Comparison of ENCODE assay signal across 17 cellular contexts in genomic region chr16:23907903-23908302, GRCh38.
DNase-seq lines count a peak whose midpoint lies in the region; ATAC-seq and TF ChIP-seq lines count a peak whose summit lies in the region.
"Had no signal": no experiment of that assay in that cellular context is flagged by ENCODE, and none has a peak within 500 bp of the region (broad histone marks: within the 10 kb centered on the region; RNA-seq: fewer than 3 reads in every experiment).

No MANE protein-coding gene starts in this region.

- H3K27me3 ChIP-seq in Panc1 (ENCODE audit: control insufficient read depth, insufficient read depth, low read length) (no peaks in the 10 kb centered on the region), stomach smooth muscle (ENCODE audit: control insufficient read depth in 1 of 2, insufficient read depth in 2 of 2, low read length in 2 of 2) (no peaks in the 10 kb centered on the region)
- H3K27me3 ChIP-seq: MG63, spleen, tibial nerve had no signal

- no peak overlapping the region for H3K9ac ChIP-seq in stomach smooth muscle (ENCODE audit: low read length in 2 of 2)

- H3K27me3 Mint-ChIP-seq in activated naive CD8-positive, alpha-beta T cell treated with anti-CD3 and anti-CD28 coated beads, Interleukin-2, amount 10 ng/mL, durations not matched to agents 7 days and 5 days: no peaks in the 10 kb centered on the region
- H3K27me3 Mint-ChIP-seq in activated naive CD8-positive, alpha-beta T cell treated with anti-CD3 and anti-CD28 coated beads for 36 hours: no peaks in the 10 kb centered on the region
- peaks cover 7% of the 10 kb centered on the region for H3K27me3 Mint-ChIP-seq in endothelial cell (ENCODE audit: unreplicated experiment)

- DNase-seq in activated naive CD8-positive, alpha-beta T cell treated with anti-CD3 and anti-CD28 coated beads, Interleukin-2, amount 10 ng/mL, durations not matched to agents 7 days and 5 days: no peak
- DNase-seq in activated naive CD8-positive, alpha-beta T cell treated with anti-CD3 and anti-CD28 coated beads for 36 hours: no peak
- no peak for DNase-seq in Panc1 (ENCODE audit: low read depth, low spot score)
- no peak for DNase-seq in endothelial cell (ENCODE audit: low spot score)
- DNase-seq: aorta, lower lobe of right lung, MG63, NCI-H187 treated with DMSO at 0.1 percent for 48 hours, NCI-H446 treated with DMSO at 0.1 percent for 48 hours, SHP77, spleen had no signal

- no peak for ATAC-seq in activated naive CD8-positive, alpha-beta T cell treated with anti-CD3 and anti-CD28 coated beads, Interleukin-2, amount 10 ng/mL, durations not matched to agents 7 days and 5 days (ENCODE audit: low read depth)
- no peak for ATAC-seq in Panc1
- ATAC-seq in HG03039 (IDR thresholded peaks at IDR 0.05; ENCODE audit: unreplicated experiment): no peak
- no peak for ATAC-seq in HG03565 (IDR thresholded peaks at IDR 0.05; ENCODE audit: unreplicated experiment)
- no peak for ATAC-seq in GM21576 (IDR thresholded peaks at IDR 0.05; ENCODE audit: unreplicated experiment)
- ATAC-seq: lower lobe of right lung had no signal

- peaks cover 32% of the 10 kb centered on the region for H3K36me3 Mint-ChIP-seq in activated naive CD8-positive, alpha-beta T cell treated with anti-CD3 and anti-CD28 coated beads, Interleukin-2, amount 10 ng/mL, durations not matched to agents 7 days and 5 days
- H3K36me3 Mint-ChIP-seq in activated naive CD8-positive, alpha-beta T cell treated with anti-CD3 and anti-CD28 coated beads for 36 hours: peaks cover 29% of the 10 kb centered on the region
- no peaks in the 10 kb centered on the region for H3K36me3 Mint-ChIP-seq in endothelial cell (ENCODE audit: low read depth, unreplicated experiment)

- peak overlapping the region; percentile 34 for H3K27ac Mint-ChIP-seq in activated naive CD8-positive, alpha-beta T cell treated with anti-CD3 and anti-CD28 coated beads, Interleukin-2, amount 10 ng/mL, durations not matched to agents 7 days and 5 days
- no peak overlapping the region for H3K27ac Mint-ChIP-seq in activated naive CD8-positive, alpha-beta T cell treated with anti-CD3 and anti-CD28 coated beads for 36 hours
- H3K27ac Mint-ChIP-seq in endothelial cell (ENCODE audit: unreplicated experiment): peak overlapping the region; percentile 45

- no peaks in the 10 kb centered on the region for H3K9me3 ChIP-seq in Panc1 (ENCODE audit: control insufficient read depth, insufficient read depth, low read depth, low read length)
- no peaks in the 10 kb centered on the region for H3K9me3 ChIP-seq in stomach smooth muscle (ENCODE audit: control insufficient read depth in 2 of 2, low read length in 2 of 2)
- H3K9me3 ChIP-seq: lower lobe of right lung, MG63, spleen, tibial nerve had no signal

- TF ChIP-seq CTCF in Panc1 (IDR thresholded peaks at IDR 0.05): no peak
- TF ChIP-seq CTCF in endothelial cell (IDR thresholded peaks at IDR 0.05; ENCODE audit: unreplicated experiment): no peak

- no peak overlapping the region for H3K4me3 Mint-ChIP-seq in activated naive CD8-positive, alpha-beta T cell treated with anti-CD3 and anti-CD28 coated beads, Interleukin-2, amount 10 ng/mL, durations not matched to agents 7 days and 5 days
- no peak overlapping the region for H3K4me3 Mint-ChIP-seq in activated naive CD8-positive, alpha-beta T cell treated with anti-CD3 and anti-CD28 coated beads for 36 hours
- H3K4me3 Mint-ChIP-seq in endothelial cell (ENCODE audit: unreplicated experiment): no peak overlapping the region

- H3K36me3 ChIP-seq in Panc1 (ENCODE audit: control insufficient read depth, insufficient read depth, low read length): no peaks in the 10 kb centered on the region
- H3K36me3 ChIP-seq in stomach smooth muscle (ENCODE audit: control insufficient read depth in 2 of 2, insufficient read depth in 2 of 2, low read length in 2 of 2): no peaks in the 10 kb centered on the region
- H3K36me3 ChIP-seq: lower lobe of right lung, MG63, tibial nerve had no signal

- CTCF ChIA-PET in Panc1 (lab: Charles Lee): no interaction called here

- H3K9me3 Mint-ChIP-seq in activated naive CD8-positive, alpha-beta T cell treated with anti-CD3 and anti-CD28 coated beads, Interleukin-2, amount 10 ng/mL, durations not matched to agents 7 days and 5 days: no peaks in the 10 kb centered on the region
- H3K9me3 Mint-ChIP-seq in activated naive CD8-positive, alpha-beta T cell treated with anti-CD3 and anti-CD28 coated beads for 36 hours: peaks cover 4% of the 10 kb centered on the region
- H3K9me3 Mint-ChIP-seq in endothelial cell (ENCODE audit: unreplicated experiment): no peaks in the 10 kb centered on the region

- intact Hi-C loops in Panc1 (cut with micrococcal nuclease; ENCODE audit: unreplicated experiment): no loop called here

- H3K27ac ChIP-seq in Panc1 (ENCODE audit: low read length): peak overlapping the region; percentile 42; the same call in 1 of the 2 replicates
- H3K27ac ChIP-seq in stomach smooth muscle (ENCODE audit: low read length): peak overlapping the region; percentile 55
- H3K27ac ChIP-seq: lower lobe of right lung, tibial nerve, VCaP had no signal

- H3K4me1 Mint-ChIP-seq in activated naive CD8-positive, alpha-beta T cell treated with anti-CD3 and anti-CD28 coated beads, Interleukin-2, amount 10 ng/mL, durations not matched to agents 7 days and 5 days: peaks cover 5% of the 10 kb centered on the region
- peaks cover 51% of the 10 kb centered on the region for H3K4me1 Mint-ChIP-seq in activated naive CD8-positive, alpha-beta T cell treated with anti-CD3 and anti-CD28 coated beads for 36 hours
- peaks cover 26% of the 10 kb centered on the region for H3K4me1 Mint-ChIP-seq in endothelial cell (ENCODE audit: unreplicated experiment)

- POLR2A ChIA-PET in activated naive CD8-positive, alpha-beta T cell treated with anti-CD3 and anti-CD28 coated beads, Interleukin-2, amount 10 ng/mL, durations not matched to agents 7 days and 5 days (lab: Charles Lee): no interaction called here
- POLR2A ChIA-PET in Panc1 (lab: Charles Lee): no interaction called here

- in situ Hi-C loops in Panc1 (cut with HindIII; ENCODE audit: low pct_unique_long_range_greater_than_20kb, low sequenced_read_pairs): no loop called here

- no TSS peak for BruUV-seq in Panc1 (replicated peaks; lab: Mats Ljungman, UMichigan)

- H3K4me1 ChIP-seq in Panc1 (ENCODE audit: control insufficient read depth, insufficient read depth, low read length) (peaks cover 23% of the 10 kb centered on the region), stomach smooth muscle (ENCODE audit: control insufficient read depth, insufficient read depth, low read length) (peaks cover 29% of the 10 kb centered on the region)

- H3K4me3 ChIP-seq in Panc1 (ENCODE audit: low read depth in 2 of 2, low read length in 2 of 2): no peak overlapping the region
- no peak overlapping the region for H3K4me3 ChIP-seq in stomach smooth muscle (ENCODE audit: low read length in 2 of 2)
- H3K4me3 ChIP-seq: lower lobe of right lung, MG63, spleen, tibial nerve had no signal
